Comparison of ENCODE assay signal across 18 cellular contexts in the genomic region with DNA sequence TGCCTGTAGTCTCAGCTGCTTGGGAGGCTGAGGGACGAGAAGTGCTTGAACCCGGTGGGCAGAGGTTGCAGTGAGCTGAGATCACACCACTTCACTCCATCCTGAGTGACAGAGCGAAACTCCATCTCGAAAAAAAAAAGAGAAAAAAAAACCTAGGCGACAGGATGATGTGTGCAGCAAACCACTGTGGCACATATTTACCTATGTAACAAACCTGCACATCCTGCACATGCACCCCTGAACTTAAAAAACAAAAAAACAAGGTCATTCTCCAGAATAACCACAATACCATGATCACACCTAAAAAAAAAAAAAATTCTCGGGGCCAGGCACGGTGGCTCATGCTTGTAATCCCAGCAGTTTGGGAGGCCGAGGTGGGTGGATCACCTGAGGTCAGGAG. TPM values are rescaled to one million over a fixed set of nuclear protein-coding genes. Genes with fewer than 3 reads are reported as not detected.
DNase-seq lines count a peak whose midpoint lies in the region; ATAC-seq lines count a peak whose summit lies in the region.
"Had no signal": no experiment of that assay in that cellular context is flagged by ENCODE, and none has a peak within 500 bp of the region (broad histone marks: within the 10 kb centered on the region; RNA-seq: fewer than 3 reads in every experiment).

No MANE protein-coding gene starts in this region.

- peaks cover 20% of the 10 kb centered on the region for H3K36me3 Mint-ChIP-seq in activated T-cell treated with anti-CD3 and anti-CD28 coated beads, Interleukin-2, amount 50 U/mL, for 24 hours (ENCODE audit: low read depth)
- H3K36me3 Mint-ChIP-seq in CD8-positive, alpha-beta memory T cell: peaks cover 0 to 7% (median 0%) of the 10 kb centered on the region in 3 donors
- H3K36me3 Mint-ChIP-seq in activated T-helper 1 cell treated with anti-CD3 and anti-CD28 coated beads, Interleukin-12 subunit alpha, Interleukin-12 subunit beta, Interleukin-2, Interleukin-4 antibody, amounts not matched to agents 30 ng/mL and 10 ng/mL and 1 ng/mL, durations not matched to agents 14 hours and 24 hours and 36 hours (ENCODE audit: low read depth): peaks cover 2% of the 10 kb centered on the region
- peaks cover 0 to under 1% (median 0%) of the 10 kb centered on the region in 3 donors for H3K36me3 Mint-ChIP-seq in naive thymus-derived CD8-positive, alpha-beta T cell
- peaks cover 0 to 4% (median 0%) of the 10 kb centered on the region in 3 donors for H3K36me3 Mint-ChIP-seq in immature natural killer cell

- H3K4me1 ChIP-seq in CD8-positive, alpha-beta memory T cell (ENCODE audit: insufficient read depth, low read length): peaks cover 36% of the 10 kb centered on the region

- POLR2A ChIA-PET in CD8-positive, alpha-beta memory T cell (lab: Charles Lee): no interaction called here
- POLR2A ChIA-PET in naive thymus-derived CD8-positive, alpha-beta T cell (lab: Charles Lee): interaction anchor here (2.1 kb wide), 1 partner anchor 8 kb away, joined by 4 read pairs; a partner anchor contains a TSS

- H3K27ac ChIP-seq in CD8-positive, alpha-beta memory T cell (ENCODE audit: low read depth, low read length): no peak overlapping the region
- H3K27ac ChIP-seq: A549, HL-60 had no signal

- H3K9me3 ChIP-seq in CD8-positive, alpha-beta memory T cell (ENCODE audit: low read length): no peaks in the 10 kb centered on the region
- H3K9me3 ChIP-seq: A549 had no signal

- no peak overlapping the region for H3K4me3 Mint-ChIP-seq in activated T-cell treated with anti-CD3 and anti-CD28 coated beads, Interleukin-2, amount 50 U/mL, for 24 hours
- H3K4me3 Mint-ChIP-seq in CD8-positive, alpha-beta memory T cell: peak overlapping the region; percentile 18 to 63 (median 37)
- no peak overlapping the region for H3K4me3 Mint-ChIP-seq in activated T-helper 1 cell treated with anti-CD3 and anti-CD28 coated beads, Interleukin-12 subunit alpha, Interleukin-12 subunit beta, Interleukin-2, Interleukin-4 antibody, amounts not matched to agents 30 ng/mL and 10 ng/mL and 1 ng/mL, durations not matched to agents 14 hours and 24 hours and 36 hours
- H3K4me3 Mint-ChIP-seq in naive thymus-derived CD8-positive, alpha-beta T cell: no peak overlapping the region
- H3K4me3 Mint-ChIP-seq in immature natural killer cell: no peak overlapping the region

- CTCF ChIA-PET in CD8-positive, alpha-beta memory T cell (lab: Charles Lee): no interaction called here

- intact Hi-C loops in activated T-helper 1 cell treated with anti-CD3 and anti-CD28 coated beads, Interleukin-12 subunit alpha, Interleukin-12 subunit beta, Interleukin-2, Interleukin-4 antibody, amounts not matched to agents 30 ng/mL and 10 ng/mL and 1 ng/mL, durations not matched to agents 14 hours and 24 hours and 36 hours (cut with micrococcal nuclease): no loop called here
- intact Hi-C loops in left colon (cut with DNase I, micrococcal nuclease): no loop called here

- DNase-seq in activated T-cell treated with anti-CD3 and anti-CD28 coated beads, Interleukin-2, amount 50 U/mL, for 24 hours: no peak
- no peak for DNase-seq in activated T-cell treated with anti-CD3 and anti-CD28 coated beads, Interleukin-2, amount 50 U/mL, for 48 hours
- DNase-seq in CD8-positive, alpha-beta memory T cell: peak in 1 of 5 donors; percentile 53
- DNase-seq in activated T-helper 1 cell treated with anti-CD3 and anti-CD28 coated beads, Interleukin-12 subunit alpha, Interleukin-12 subunit beta, Interleukin-2, Interleukin-4 antibody, amounts not matched to agents 30 ng/mL and 10 ng/mL and 1 ng/mL, durations not matched to agents 14 hours and 24 hours and 36 hours (ENCODE audit: low spot score): no peak
- DNase-seq in naive thymus-derived CD8-positive, alpha-beta T cell: peak in 2 of 10 donors; percentile 29 to 39
- DNase-seq in immature natural killer cell (no peak), left colon (no peak)
- DNase-seq: DND-41, H7, Karpas-422, NCI-H1048, NCI-H1436, NCI-H1930, NCI-H226, NCI-H524 had no signal

- H3K4me3 ChIP-seq in CD8-positive, alpha-beta memory T cell (ENCODE audit: low read length): no peak overlapping the region
- H3K4me3 ChIP-seq: A549 had no signal

- H3K27me3 Mint-ChIP-seq in activated T-cell treated with anti-CD3 and anti-CD28 coated beads, Interleukin-2, amount 50 U/mL, for 24 hours: no peaks in the 10 kb centered on the region
- H3K27me3 Mint-ChIP-seq in CD8-positive, alpha-beta memory T cell: peaks cover 0 to 1% of the 10 kb centered on the region in 2 donors
- H3K27me3 Mint-ChIP-seq in activated T-helper 1 cell treated with anti-CD3 and anti-CD28 coated beads, Interleukin-12 subunit alpha, Interleukin-12 subunit beta, Interleukin-2, Interleukin-4 antibody, amounts not matched to agents 30 ng/mL and 10 ng/mL and 1 ng/mL, durations not matched to agents 14 hours and 24 hours and 36 hours (ENCODE audit: insufficient read depth): no peaks in the 10 kb centered on the region
- no peaks in the 10 kb centered on the region for H3K27me3 Mint-ChIP-seq in naive thymus-derived CD8-positive, alpha-beta T cell
- peaks cover 0 to 5% (median 0%) of the 10 kb centered on the region in 3 donors for H3K27me3 Mint-ChIP-seq in immature natural killer cell (ENCODE audit: low read depth in 3 of 3)

- ATAC-seq in naive thymus-derived CD8-positive, alpha-beta T cell: no peak
- ATAC-seq in GM19463 (IDR thresholded peaks at IDR 0.05; ENCODE audit: unreplicated experiment) (no peak), left colon (no peak)
- ATAC-seq: A549 had no signal

- H3K9me3 Mint-ChIP-seq in activated T-cell treated with anti-CD3 and anti-CD28 coated beads, Interleukin-2, amount 50 U/mL, for 24 hours: no peaks in the 10 kb centered on the region
- H3K9me3 Mint-ChIP-seq in CD8-positive, alpha-beta memory T cell: no peaks in the 10 kb centered on the region
- no peaks in the 10 kb centered on the region for H3K9me3 Mint-ChIP-seq in activated T-helper 1 cell treated with anti-CD3 and anti-CD28 coated beads, Interleukin-12 subunit alpha, Interleukin-12 subunit beta, Interleukin-2, Interleukin-4 antibody, amounts not matched to agents 30 ng/mL and 10 ng/mL and 1 ng/mL, durations not matched to agents 14 hours and 24 hours and 36 hours
- H3K9me3 Mint-ChIP-seq in naive thymus-derived CD8-positive, alpha-beta T cell: no peaks in the 10 kb centered on the region
- no peaks in the 10 kb centered on the region for H3K9me3 Mint-ChIP-seq in immature natural killer cell

- H3K27me3 ChIP-seq in CD8-positive, alpha-beta memory T cell (ENCODE audit: insufficient read depth, low read length, poor library complexity, severe bottlenecking): no peaks in the 10 kb centered on the region

- H3K36me3 ChIP-seq in CD8-positive, alpha-beta memory T cell (ENCODE audit: insufficient read depth, low read length): peaks cover 4% of the 10 kb centered on the region

- H3K4me1 Mint-ChIP-seq in activated T-cell treated with anti-CD3 and anti-CD28 coated beads, Interleukin-2, amount 50 U/mL, for 24 hours (ENCODE audit: low read depth): peaks cover 32% of the 10 kb centered on the region
- peaks cover 23 to 51% (median 28%) of the 10 kb centered on the region in 3 donors for H3K4me1 Mint-ChIP-seq in CD8-positive, alpha-beta memory T cell
- peaks cover 10% of the 10 kb centered on the region for H3K4me1 Mint-ChIP-seq in activated T-helper 1 cell treated with anti-CD3 and anti-CD28 coated beads, Interleukin-12 subunit alpha, Interleukin-12 subunit beta, Interleukin-2, Interleukin-4 antibody, amounts not matched to agents 30 ng/mL and 10 ng/mL and 1 ng/mL, durations not matched to agents 14 hours and 24 hours and 36 hours (ENCODE audit: low read depth)
- H3K4me1 Mint-ChIP-seq in naive thymus-derived CD8-positive, alpha-beta T cell: peaks cover 19 to 56% (median 44%) of the 10 kb centered on the region in 4 donors
- peaks cover 19 to 20% of the 10 kb centered on the region in 2 donors for H3K4me1 Mint-ChIP-seq in immature natural killer cell

- H3K27ac Mint-ChIP-seq in activated T-cell treated with anti-CD3 and anti-CD28 coated beads, Interleukin-2, amount 50 U/mL, for 24 hours: peak overlapping the region; percentile 29
- H3K27ac Mint-ChIP-seq in CD8-positive, alpha-beta memory T cell: peak overlapping the region; percentile 64 to 94 (median 82)
- H3K27ac Mint-ChIP-seq in activated T-helper 1 cell treated with anti-CD3 and anti-CD28 coated beads, Interleukin-12 subunit alpha, Interleukin-12 subunit beta, Interleukin-2, Interleukin-4 antibody, amounts not matched to agents 30 ng/mL and 10 ng/mL and 1 ng/mL, durations not matched to agents 14 hours and 24 hours and 36 hours: peak overlapping the region; percentile 76
- peak overlapping the region; percentile 6 to 76 (median 53) for H3K27ac Mint-ChIP-seq in naive thymus-derived CD8-positive, alpha-beta T cell
- H3K27ac Mint-ChIP-seq in immature natural killer cell: no peak overlapping the region

RNA-seq across cellular contexts. Expression of a gene that starts 7.5 kb away (rescaled TPM):
- total RNA-seq in CD8-positive, alpha-beta memory T cell: 10 to 100 TPM; 27.8 to 30.2 TPM
- 15.3 TPM for polyA plus RNA-seq in CD8-positive, alpha-beta memory T cell
- total RNA-seq in activated T-helper 1 cell treated with anti-CD3 and anti-CD28 coated beads, Interleukin-12 subunit alpha, Interleukin-12 subunit beta, Interleukin-2, Interleukin-4 antibody, amounts not matched to agents 30 ng/mL and 10 ng/mL and 1 ng/mL, durations not matched to agents 14 hours and 24 hours and 36 hours: 28.4 and 30.2 TPM in 2 replicates
- 10 to 100 TPM in 1 of 2 experiments, 1 to 10 TPM in 1; 9.5 to 11.1 TPM for total RNA-seq in naive thymus-derived CD8-positive, alpha-beta T cell
- polyA plus RNA-seq in naive thymus-derived CD8-positive, alpha-beta T cell: 1 to 10 TPM; 5.7 to 7.9 (median 7.1) TPM
- polyA plus RNA-seq in immature natural killer cell: 10 to 100 TPM in 2 of 3 donors, 1 to 10 TPM in 1; 9.0 to 13.1 (median 12.9) TPM
- total RNA-seq in left colon: 10 to 100 TPM; 44.4 to 53.1 TPM

RNA-seq across cellular contexts. Expression of a gene that starts 37.0 kb away (rescaled TPM):
- total RNA-seq in CD8-positive, alpha-beta memory T cell: 10 to 100 TPM; 35.5 to 38.8 TPM
- polyA plus RNA-seq in CD8-positive, alpha-beta memory T cell: 13.0 TPM
- total RNA-seq in activated T-helper 1 cell treated with anti-CD3 and anti-CD28 coated beads, Interleukin-12 subunit alpha, Interleukin-12 subunit beta, Interleukin-2, Interleukin-4 antibody, amounts not matched to agents 30 ng/mL and 10 ng/mL and 1 ng/mL, durations not matched to agents 14 hours and 24 hours and 36 hours: 43.4 and 43.8 TPM in 2 replicates
- total RNA-seq in naive thymus-derived CD8-positive, alpha-beta T cell: 10 to 100 TPM; 77.9 to 88.3 TPM
- polyA plus RNA-seq in naive thymus-derived CD8-positive, alpha-beta T cell: 10 to 100 TPM in 1 of 3 donors, 1 to 10 TPM in 2; 5.9 to 11.3 (median 7.2) TPM
- polyA plus RNA-seq in immature natural killer cell: 1 to 10 TPM; 4.8 to 9.1 (median 6.9) TPM
- total RNA-seq in left colon: 10 to 100 TPM; 68.3 to 71.3 TPM

RNA-seq across cellular contexts. Expression of a gene that starts 37.2 kb away (rescaled TPM):
- total RNA-seq in CD8-positive, alpha-beta memory T cell: 1 to 10 TPM; 9.8 to 10.0 TPM
- polyA plus RNA-seq in CD8-positive, alpha-beta memory T cell: 20.1 TPM
- 9.9 and 10.0 TPM in 2 replicates for total RNA-seq in activated T-helper 1 cell treated with anti-CD3 and anti-CD28 coated beads, Interleukin-12 subunit alpha, Interleukin-12 subunit beta, Interleukin-2, Interleukin-4 antibody, amounts not matched to agents 30 ng/mL and 10 ng/mL and 1 ng/mL, durations not matched to agents 14 hours and 24 hours and 36 hours
- 10 to 100 TPM; 10.9 to 11.3 TPM for total RNA-seq in naive thymus-derived CD8-positive, alpha-beta T cell
- polyA plus RNA-seq in naive thymus-derived CD8-positive, alpha-beta T cell: 10 to 100 TPM; 10.7 to 15.5 (median 11.9) TPM
- 10 to 100 TPM in 2 of 3 donors, 1 to 10 TPM in 1; 9.8 to 22.4 (median 16.7) TPM for polyA plus RNA-seq in immature natural killer cell
- 10 to 100 TPM; 62.4 to 76.1 TPM for total RNA-seq in left colon

RNA-seq across cellular contexts. Expression of a gene that starts 37.8 kb away (rescaled TPM):
- total RNA-seq in CD8-positive, alpha-beta memory T cell: 100 to 1,000 TPM; 107 to 116 TPM
- 15.6 TPM for polyA plus RNA-seq in CD8-positive, alpha-beta memory T cell
- 105 and 114 TPM in 2 replicates for total RNA-seq in activated T-helper 1 cell treated with anti-CD3 and anti-CD28 coated beads, Interleukin-12 subunit alpha, Interleukin-12 subunit beta, Interleukin-2, Interleukin-4 antibody, amounts not matched to agents 30 ng/mL and 10 ng/mL and 1 ng/mL, durations not matched to agents 14 hours and 24 hours and 36 hours
- 10 to 100 TPM; 59.7 to 60.6 TPM for total RNA-seq in naive thymus-derived CD8-positive, alpha-beta T cell
- 10 to 100 TPM; 13.7 to 15.5 (median 14.2) TPM for polyA plus RNA-seq in naive thymus-derived CD8-positive, alpha-beta T cell
- polyA plus RNA-seq in immature natural killer cell: 10 to 100 TPM; 16.8 to 19.1 (median 19.0) TPM
- 10 to 100 TPM; 90.8 to 91.9 TPM for total RNA-seq in left colon

RNA-seq across cellular contexts. Expression of a gene that starts 45.3 kb away (rescaled TPM):
- 10 to 100 TPM; 55.0 to 58.3 TPM for total RNA-seq in CD8-positive, alpha-beta memory T cell
- 36.2 TPM for polyA plus RNA-seq in CD8-positive, alpha-beta memory T cell
- total RNA-seq in activated T-helper 1 cell treated with anti-CD3 and anti-CD28 coated beads, Interleukin-12 subunit alpha, Interleukin-12 subunit beta, Interleukin-2, Interleukin-4 antibody, amounts not matched to agents 30 ng/mL and 10 ng/mL and 1 ng/mL, durations not matched to agents 14 hours and 24 hours and 36 hours: 71.1 and 74.8 TPM in 2 replicates
- total RNA-seq in naive thymus-derived CD8-positive, alpha-beta T cell: 100 to 1,000 TPM; 109 to 113 TPM
- 10 to 100 TPM; 21.7 to 40.9 (median 37.8) TPM for polyA plus RNA-seq in naive thymus-derived CD8-positive, alpha-beta T cell
- polyA plus RNA-seq in immature natural killer cell: 10 to 100 TPM; 20.4 to 42.2 (median 24.1) TPM
- 100 to 1,000 TPM; 158 to 169 TPM for total RNA-seq in left colon

Comparison
In these comparisons a context has a peak if more than half of its experiments do, and no peak if none do; other contexts are left out.
1. H3K27ac Mint-ChIP-seq: peak in activated T-cell treated with anti-CD3 and anti-CD28 coated beads, Interleukin-2, amount 50 U/mL, for 24 hours (single experiment), CD8-positive, alpha-beta memory T cell (8 of 8), activated T-helper 1 cell treated with anti-CD3 and anti-CD28 coated beads, Interleukin-12 subunit alpha, Interleukin-12 subunit beta, Interleukin-2, Interleukin-4 antibody, amounts not matched to agents 30 ng/mL and 10 ng/mL and 1 ng/mL, durations not matched to agents 14 hours and 24 hours and 36 hours (single experiment) and naive thymus-derived CD8-positive, alpha-beta T cell (10 of 10); none in immature natural killer cell (0 of 6).
2. H3K4me3 Mint-ChIP-seq: peak in CD8-positive, alpha-beta memory T cell (7 of 7); none in activated T-cell treated with anti-CD3 and anti-CD28 coated beads, Interleukin-2, amount 50 U/mL, for 24 hours (single experiment), activated T-helper 1 cell treated with anti-CD3 and anti-CD28 coated beads, Interleukin-12 subunit alpha, Interleukin-12 subunit beta, Interleukin-2, Interleukin-4 antibody, amounts not matched to agents 30 ng/mL and 10 ng/mL and 1 ng/mL, durations not matched to agents 14 hours and 24 hours and 36 hours (single experiment), naive thymus-derived CD8-positive, alpha-beta T cell (0 of 10) and immature natural killer cell (0 of 5).